8 cellular contexts compared by ENCODE assay signal in genomic region chr6:36443498-36443844, GRCh38. TPM values are rescaled to one million over a fixed set of nuclear protein-coding genes. Genes with fewer than 3 reads are reported as not detected.
DNase-seq lines count a peak whose midpoint lies in the region; ATAC-seq lines count a peak whose summit lies in the region.

No MANE protein-coding gene starts in this region.

- H3K27ac ChIP-seq in BLaER1, result peak overlapping the region; percentile 94
- H3K27ac ChIP-seq in caudate nucleus (ENCODE audit: low read depth, low read length), result peak overlapping the region; percentile 93
- H3K27ac ChIP-seq in muscle layer of colon (ENCODE audit: low read depth, low read length), result peak overlapping the region; percentile 88

- H3K36me3 ChIP-seq in BLaER1 (peaks cover 25% of the 10 kb centered on the region), muscle layer of colon (ENCODE audit: insufficient read depth, low read length) (no peaks in the 10 kb centered on the region)

- no peak for ATAC-seq in HG03280 (IDR thresholded peaks at IDR 0.05; ENCODE audit: unreplicated experiment)

- peaks cover 44% of the 10 kb centered on the region for H4K20me1 ChIP-seq in BLaER1

- H3K4me1 ChIP-seq in BLaER1 (peaks cover 39% of the 10 kb centered on the region), muscle layer of colon (ENCODE audit: insufficient read depth, low read length) (peaks cover 44% of the 10 kb centered on the region)

- H3K9ac ChIP-seq in BLaER1 (peak overlapping the region; percentile 88), muscle layer of colon (ENCODE audit: low read length) (peak overlapping the region; percentile 96)

- H3K9me3 ChIP-seq in BLaER1 (peaks cover 15% of the 10 kb centered on the region), muscle layer of colon (ENCODE audit: low read length) (no peaks in the 10 kb centered on the region)

- DNase-seq in Jurkat, Clone E6-1 (ENCODE audit: low read depth, low spot score), result no peak
- DNase-seq in caudate nucleus (lab: John Stamatoyannopoulos, UW) (peak in 2 of 61 donors; percentile 62 to 63), NCI-H128 (lab: John Stamatoyannopoulos, UW; ENCODE audit: unreplicated experiment) (no peak), NCI-H524 treated with DMSO at 0.1 percent for 48 hours (lab: John Stamatoyannopoulos, UW) (no peak), LoVo (ENCODE audit: low spot score) (no peak)

- peak overlapping the region; percentile 89 for H3K4me2 ChIP-seq in BLaER1

- H3K27me3 ChIP-seq in BLaER1 (no peaks in the 10 kb centered on the region), muscle layer of colon (ENCODE audit: control insufficient read depth in 1 of 2, insufficient read depth in 2 of 2, low read length in 2 of 2) (no peaks in the 10 kb centered on the region)

- H3K4me3 ChIP-seq in BLaER1, result peak overlapping the region; percentile 80
- peak overlapping the region; percentile 91 for H3K4me3 ChIP-seq in Jurkat, Clone E6-1 (ENCODE audit: low read length)
- H3K4me3 ChIP-seq in muscle layer of colon (ENCODE audit: low read depth in 1 of 2, low read length in 2 of 2), result peak overlapping the region; percentile 85 to 87

RNA-seq across cellular contexts. Expression of gene KCTD20, which starts 0.7 kb away (rescaled TPM):
- polyA plus RNA-seq in Jurkat, Clone E6-1 (2012; ENCODE audit: insufficient read depth, insufficient read length), result 44.7 TPM

RNA-seq across cellular contexts. Expression of gene PXT1, which starts 0.8 kb away (rescaled TPM):
- not detected for polyA plus RNA-seq in Jurkat, Clone E6-1 (2012; ENCODE audit: insufficient read depth, insufficient read length)

RNA-seq across cellular contexts. Expression of gene ETV7, which starts 56.0 kb away (rescaled TPM):
- not detected for polyA plus RNA-seq in Jurkat, Clone E6-1 (2012; ENCODE audit: insufficient read depth, insufficient read length)
